8 cellular contexts compared by ENCODE assay signal in the genomic region with DNA sequence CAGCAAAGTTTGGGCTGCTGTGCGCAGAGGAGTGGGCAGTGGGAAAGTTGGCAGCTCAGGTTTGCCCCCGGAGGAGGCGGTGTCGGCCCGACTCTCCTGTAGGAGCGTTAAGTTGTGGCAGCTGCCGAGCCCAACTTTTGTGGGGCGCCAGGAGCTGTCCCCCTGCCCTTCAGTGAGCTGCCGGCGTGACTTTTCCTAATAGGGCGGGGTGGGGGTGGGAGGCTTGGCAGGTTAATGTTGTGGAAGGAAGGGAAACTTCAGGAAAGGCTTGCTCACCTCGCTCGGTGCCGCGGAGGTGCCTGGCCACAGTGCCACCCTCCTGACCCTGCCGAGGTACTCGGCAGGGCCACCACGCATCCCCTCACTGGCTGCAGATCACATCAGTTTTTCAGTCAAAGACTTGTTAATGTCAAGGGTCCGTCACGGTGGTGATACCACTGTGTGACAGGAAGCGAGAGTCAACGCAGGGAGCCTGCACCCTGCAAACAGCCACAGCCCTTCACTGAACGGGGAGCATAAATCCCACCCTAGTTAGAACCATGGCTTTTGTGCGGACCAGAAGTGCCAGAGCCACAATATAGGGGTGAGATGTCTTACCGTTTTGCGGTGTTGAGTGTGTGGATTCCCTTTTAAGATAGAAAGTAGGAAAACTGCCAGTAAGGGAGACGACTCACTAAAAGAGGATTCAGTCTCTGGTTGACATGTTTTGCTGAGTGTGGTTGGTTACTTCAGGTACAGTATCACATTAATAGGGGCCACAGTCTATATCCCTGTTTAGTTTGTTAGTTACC. TPM values are rescaled to one million over a fixed set of nuclear protein-coding genes. Genes with fewer than 3 reads are reported as not detected.
A peak's percentile ranks its signal among the peaks of the same experiment; 100 is the strongest.
DNase-seq lines count a peak whose midpoint lies in the region; ATAC-seq and TF ChIP-seq lines count a peak whose summit lies in the region.

No MANE protein-coding gene starts in this region.

- POLR2A ChIA-PET in Panc1 (lab: Charles Lee), result interaction anchor here (0.7 to 1.1 kb wide), 3 partner anchors 63 to 1858 kb away, joined by 3 to 18 read pairs (median 10); a partner anchor contains a TSS

- no TSS peak for BruUV-seq in Panc1 (replicated peaks; lab: Mats Ljungman, UMichigan)

- intact Hi-C loops in Panc1 (cut with micrococcal nuclease; ENCODE audit: unreplicated experiment) (loop anchor here (5.0 kb wide), 3 partner anchors 64 to 226 kb away; a partner anchor contains a TSS), transverse colon (cut with DNase I; ENCODE audit: low total_unique reads) (no loop called here)

- CTCF ChIA-PET in Panc1 (lab: Charles Lee), result interaction anchor here (0.9 kb wide), 1 partner anchor 62 kb away, joined by 3 read pairs; no protein-coding TSS in a partner anchor

- H3K9me3 ChIP-seq in Panc1 (ENCODE audit: control insufficient read depth, insufficient read depth, low read depth, low read length) (no peaks in the 10 kb centered on the region), transverse colon (no peaks in the 10 kb centered on the region)

- in situ Hi-C loops in Panc1 (cut with HindIII; ENCODE audit: low pct_unique_long_range_greater_than_20kb, low sequenced_read_pairs) (no loop called here), transverse colon (cut with MboI; ENCODE audit: low pct_ligation_motif_present in 1 of 4, low pct_unique_long_range_greater_than_20kb in 1 of 4, low sequenced_read_pairs in 3 of 4) (no loop called here)

- H3K27ac ChIP-seq in Panc1 (ENCODE audit: low read length) (peak overlapping the region; percentile 97), transverse colon (peak overlapping the region; percentile 97 to 99 (median 98))

- no peak for TF ChIP-seq EP300 in transverse colon (IDR thresholded peaks at IDR 0.05; ENCODE audit: low read depth)

- 0 to 1% methylated on average over 3 to 17 of the region's 27 CpGs for WGBS in transverse colon (ENCODE audit: low coverage in 1 of 2), 2 donors

- DNase-seq in NCI-H1092 treated with DMSO at 0.1 percent for 48 hours (lab: John Stamatoyannopoulos, UW) (peak; percentile 8), NCI-H1092 (lab: John Stamatoyannopoulos, UW) (no peak), Panc1 (ENCODE audit: low read depth, low spot score) (no peak), globus pallidus (ENCODE audit: low spot score) (peak; percentile 61), occipital lobe (lab: John Stamatoyannopoulos, UW) (peak; percentile 50), transverse colon (peak; percentile 51)
- peak; percentile 40 for DNase-seq in activated effector memory CD4-positive, alpha-beta T cell treated with Interleukin-2 at 50 U/mL for 16 hours

- H3K4me1 ChIP-seq in Panc1 (ENCODE audit: control insufficient read depth, insufficient read depth, low read length) (peaks cover 35% of the 10 kb centered on the region), transverse colon (peaks cover 14 to 51% (median 25%) of the 10 kb centered on the region in 4 donors)

- TF ChIP-seq CTCF in Panc1 (IDR thresholded peaks at IDR 0.05) (no peak), transverse colon (IDR thresholded peaks at IDR 0.05) (no peak)

- peak; percentile 21 for ATAC-seq in HG02870 (IDR thresholded peaks at IDR 0.05; ENCODE audit: unreplicated experiment)
- peak; percentile 5 for ATAC-seq in Panc1

- H3K4me3 ChIP-seq in Panc1 (ENCODE audit: low read depth in 2 of 2, low read length in 2 of 2), result peak overlapping the region; percentile 87 to 94
- peak overlapping the region; percentile 81 to 90 (median 88) for H3K4me3 ChIP-seq in transverse colon

- H3K27me3 ChIP-seq in Panc1 (ENCODE audit: control insufficient read depth, insufficient read depth, low read length) (no peaks in the 10 kb centered on the region), transverse colon (no peaks in the 10 kb centered on the region)

- peaks cover 2% of the 10 kb centered on the region for H3K36me3 ChIP-seq in Panc1 (ENCODE audit: control insufficient read depth, insufficient read depth, low read length)
- no peaks in the 10 kb centered on the region for H3K36me3 ChIP-seq in transverse colon

- TF ChIP-seq POLR2A in transverse colon (IDR thresholded peaks at IDR 0.05), result peak; percentile 17

RNA-seq across cellular contexts. Expression of a gene that starts 0.7 kb away (rescaled TPM):
- total RNA-seq in Panc1 (2021; ENCODE audit: unreplicated experiment) (46.6 TPM), occipital lobe (70.7 TPM), transverse colon (10 to 100 TPM in 3 of 4 donors, 1 to 10 TPM in 1; 7.2 to 40.5 (median 34.8) TPM)
- 6.6 TPM for polyA plus RNA-seq in Panc1 (2012; ENCODE audit: insufficient read length)

Comparison
In these comparisons a context has a peak if more than half of its experiments do, and no peak if none do; other contexts are left out.
1. DNase-seq: peak in NCI-H1092 treated with DMSO at 0.1 percent for 48 hours (single experiment), activated effector memory CD4-positive, alpha-beta T cell treated with Interleukin-2 at 50 U/mL for 16 hours (single experiment), globus pallidus (single experiment), occipital lobe (single experiment) and transverse colon (single experiment); none in NCI-H1092 (single experiment) and Panc1 (single experiment).